Comparison of ENCODE assay signal across 9 cellular contexts in the genomic region with DNA sequence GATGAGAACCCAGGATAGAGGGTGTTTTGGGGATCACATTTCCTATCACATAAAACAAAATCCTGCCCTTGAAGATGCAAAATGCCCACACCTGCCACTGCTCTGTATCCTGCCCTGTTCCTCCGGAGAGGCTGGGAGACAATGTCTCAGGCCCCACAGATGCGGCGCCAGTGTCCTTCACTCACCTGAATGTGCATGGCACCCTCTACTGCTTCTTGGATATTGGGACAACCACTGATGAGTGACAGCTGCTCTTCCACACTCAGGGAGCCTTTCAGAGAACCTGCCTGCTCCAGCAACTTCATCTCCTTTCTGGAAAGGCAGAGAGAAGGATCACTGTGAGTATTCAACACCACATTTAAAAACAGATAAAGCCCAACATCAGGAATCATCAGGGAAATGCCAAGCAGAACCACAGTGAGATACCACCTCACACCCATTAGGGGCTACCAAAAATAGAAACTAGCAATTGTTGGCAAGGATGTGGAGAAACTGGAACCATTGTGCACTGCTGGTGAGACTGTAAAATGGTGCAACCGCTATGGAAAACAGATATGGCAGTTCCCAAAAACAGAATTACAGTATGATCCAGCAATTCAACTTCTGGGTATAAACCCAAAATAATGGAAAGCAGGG. TPM values are rescaled to one million over a fixed set of nuclear protein-coding genes. Genes with fewer than 3 reads are reported as not detected.
DNase-seq lines count a peak whose midpoint lies in the region; ATAC-seq, FAIRE-seq and TF ChIP-seq lines count a peak whose summit lies in the region.
"Had no signal": no experiment of that assay in that cellular context is flagged by ENCODE, and none has a peak within 500 bp of the region (broad histone marks: within the 10 kb centered on the region; RNA-seq: fewer than 3 reads in every experiment).

No MANE protein-coding gene starts in this region.

- no peak overlapping the region for H3K4me2 ChIP-seq in keratinocyte (ENCODE audit: control insufficient read depth, extremely low read depth, insufficient read depth, low read depth, low read length)
- H3K4me2 ChIP-seq in hepatocyte, result no peak overlapping the region

- H4K20me1 ChIP-seq in keratinocyte (ENCODE audit: control insufficient read depth, extremely low read depth, insufficient read depth, low read length), result no peaks in the 10 kb centered on the region
- no peaks in the 10 kb centered on the region for H4K20me1 ChIP-seq in hepatocyte (ENCODE audit: insufficient read depth, poor library complexity, severe bottlenecking)

- H3K36me3 ChIP-seq in keratinocyte (ENCODE audit: control insufficient read depth in 2 of 2, extremely low read depth in 1 of 2, insufficient read depth in 2 of 2, low read length in 2 of 2), result no peaks in the 10 kb centered on the region
- H3K36me3 ChIP-seq in hepatocyte (replicated peaks; ENCODE audit: insufficient read depth, low read depth), result no peaks in the 10 kb centered on the region
- H3K36me3 ChIP-seq: SJSA1 had no signal

- ATAC-seq in GM21423 (IDR thresholded peaks at IDR 0.05; ENCODE audit: unreplicated experiment) (no peak), HG03095 (IDR thresholded peaks at IDR 0.05; ENCODE audit: unreplicated experiment) (no peak)

- CTCF ChIA-PET in GM10248 (lab: Yijun Ruan, JAX), result interaction anchor here (1.5 to 8.2 kb wide), 4 partner anchors 11 to 438 kb away, joined by 4 to 165 read pairs (median 64); no protein-coding TSS in a partner anchor
- CTCF ChIA-PET in RWPE1 (lab: Yijun Ruan, JAX), result interaction anchor here (0.6 to 1.4 kb wide), 3 partner anchors 247 to 293 kb away, joined by 3 read pairs; no protein-coding TSS in a partner anchor

- H3K9ac ChIP-seq in keratinocyte (ENCODE audit: control insufficient read depth, extremely low read depth, insufficient read depth, low read length), result no peak overlapping the region

- H3K4me1 Mint-ChIP-seq in HFFc6 (ENCODE audit: low read depth), result peaks cover 8% of the 10 kb centered on the region

- no peaks in the 10 kb centered on the region; the same call in 1 of the 2 replicates for H3K27me3 Mint-ChIP-seq in HFFc6 (ENCODE audit: insufficient read depth)

- no peak overlapping the region for H3K27ac Mint-ChIP-seq in HFFc6

- no peak overlapping the region for H3K4me3 Mint-ChIP-seq in HFFc6

- H3K9me3 ChIP-seq in keratinocyte (ENCODE audit: control insufficient read depth, low read depth, low read length) (no peaks in the 10 kb centered on the region), hepatocyte (ENCODE audit: low read depth) (no peaks in the 10 kb centered on the region)
- H3K9me3 ChIP-seq: SJSA1 had no signal

- peak; percentile 78 for FAIRE-seq in keratinocyte (lab: Jason Lieb, UNC)
- FAIRE-seq in frontal cortex (lab: Jason Lieb, UNC), result no peak

- POLR2A ChIA-PET in GM10248 (lab: Yijun Ruan, JAX) (no interaction called here), RWPE1 (lab: Yijun Ruan, JAX; ENCODE audit: low non-redundant PET) (no interaction called here)

- no peaks in the 10 kb centered on the region for H3K9me2 ChIP-seq in hepatocyte (replicated peaks; ENCODE audit: insufficient read depth)

- H3K36me3 Mint-ChIP-seq in HFFc6 (ENCODE audit: low read depth), result no peaks in the 10 kb centered on the region

- H3K4me3 ChIP-seq in keratinocyte (ENCODE audit: control insufficient read depth in 2 of 3, extremely low read depth in 1 of 3, insufficient read depth in 2 of 3, low read depth in 1 of 3, low read length in 3 of 3) (no peak overlapping the region), hepatocyte (no peak overlapping the region)
- H3K4me3 ChIP-seq: SJSA1 had no signal

- dilution Hi-C loops in keratinocyte (cut with MboI; ENCODE audit: extremely low pct_ligation_motif_present, low sequenced_read_pairs), result loop anchor here (25.0 kb wide), 1 partner anchor 302 kb away; a partner anchor contains a TSS

- H3K9me3 Mint-ChIP-seq in HFFc6, result no peaks in the 10 kb centered on the region

- 89% methylated on average over 4 of the region's 4 CpGs for WGBS in hepatocyte (ENCODE audit: low lambda C conversion rate, missing lambda C conversion rate)

- H3K27me3 ChIP-seq in keratinocyte (ENCODE audit: control insufficient read depth, extremely low read depth, insufficient read depth, low read length) (no peaks in the 10 kb centered on the region), hepatocyte (no peaks in the 10 kb centered on the region)
- H3K27me3 ChIP-seq: SJSA1 had no signal

- H3K9me1 ChIP-seq in keratinocyte (ENCODE audit: control insufficient read depth, extremely low read depth, insufficient read depth, low read length), result no peaks in the 10 kb centered on the region

- H3K4me1 ChIP-seq in keratinocyte (ENCODE audit: control insufficient read depth, extremely low read depth, insufficient read depth, low read length) (peaks cover under 1% of the 10 kb centered on the region), hepatocyte (ENCODE audit: insufficient read depth) (no peaks in the 10 kb centered on the region)
- H3K4me1 ChIP-seq: SJSA1 had no signal

- H3K79me2 ChIP-seq in keratinocyte (ENCODE audit: control insufficient read depth, insufficient read depth, low read length) (no peaks in the 10 kb centered on the region), hepatocyte (no peaks in the 10 kb centered on the region)

- TF ChIP-seq CTCF in GM10248 (IDR thresholded peaks at IDR 0.05; ENCODE audit: control extremely low read depth, extremely low read depth, low read depth, missing control alignments) (no peak), HFFc6 (IDR thresholded peaks at IDR 0.05) (peak; percentile 72), RWPE1 (conservative IDR thresholded peaks at IDR 0.05; ENCODE audit: low read depth) (no peak), keratinocyte (optimal IDR thresholded peaks at IDR 0.05 in 1 of 3, IDR thresholded peaks at IDR 0.05 in 1 of 3, conservative IDR thresholded peaks at IDR 0.05 in 1 of 3; ENCODE audit: extremely low read depth in 1 of 3, insufficient read depth in 2 of 3, low read length in 3 of 3) (peak; percentile 10 to 84 (median 46)), hepatocyte (IDR thresholded peaks at IDR 0.05; ENCODE audit: poor library complexity) (no peak)

- H3K27ac ChIP-seq in RWPE1, result no peak overlapping the region
- H3K27ac ChIP-seq in keratinocyte (ENCODE audit: control insufficient read depth, insufficient read depth, low read length), result no peak overlapping the region
- H3K27ac ChIP-seq in hepatocyte, result no peak overlapping the region
- H3K27ac ChIP-seq: SJSA1 had no signal

- DNase-seq in GM10248 (ENCODE audit: extremely low spot score) (peak; percentile 54), HFFc6 (no peak), RWPE1 (ENCODE audit: low spot score) (peak; percentile 41), keratinocyte (ENCODE audit: low read depth, low spot score) (no peak), hepatocyte (ENCODE audit: low spot score) (no peak), frontal cortex (ENCODE audit: low spot score in 2 of 2) (no peak)

- no peak overlapping the region for H2AFZ ChIP-seq in keratinocyte (ENCODE audit: control insufficient read depth, low read length)
- H2AFZ ChIP-seq in hepatocyte, result no peak overlapping the region

RNA-seq across cellular contexts. Expression of a gene that starts 36.4 kb away (rescaled TPM):
- total RNA-seq in HFFc6 (2021; fragmentation: NEBNext Ultra II Directional; extraction: Animal tissue kit (Norgen Biotek cat#: 25700)), result 10 to 100 TPM; 10.9 to 13.2 (median 12.0) TPM
- polyA plus RNA-seq in keratinocyte (27.2 to 30.9 TPM (median 27.6 TPM) in 3 replicates), hepatocyte (52.6 and 65.5 TPM in 2 replicates)
- 10.2 TPM for polyA plus RNA-seq in keratinocyte (2011; ENCODE audit: low read depth)
- polyA plus RNA-seq in keratinocyte (2011; cell fraction: cytosol; rRNA removed), result 31.1 and 36.9 TPM in 2 replicates
- polyA plus RNA-seq in keratinocyte (2011; cell fraction: nucleus; rRNA removed), result 17.2 and 19.6 TPM in 2 replicates
- 16.1 and 16.5 TPM in 2 replicates for polyA plus RNA-seq in keratinocyte (2012; ENCODE audit: low replicate concordance)
- 22.8 to 32.0 TPM (median 26.7 TPM) in 3 replicates for polyA minus RNA-seq in keratinocyte
- 20.1 TPM for polyA minus RNA-seq in keratinocyte (2011; cell fraction: cytosol; rRNA and poly(A)+ RNA removed)
- polyA minus RNA-seq in keratinocyte (2011; cell fraction: nucleus; rRNA and poly(A)+ RNA removed), result 6.6 and 7.8 TPM in 2 replicates
- total RNA-seq in hepatocyte (64.4 and 66.2 TPM in 2 replicates), frontal cortex (14.3 TPM)

Comparison
In these comparisons a context has a peak if more than half of its experiments do, and no peak if none do; other contexts are left out.
1. DNase-seq: peak in GM10248 (single experiment) and RWPE1 (single experiment); none in HFFc6 (single experiment), keratinocyte (single experiment), hepatocyte (single experiment) and frontal cortex (0 of 2).
2. CTCF ChIP-seq: peak in HFFc6 (single experiment) and keratinocyte (3 of 3); none in GM10248 (single experiment), RWPE1 (single experiment) and hepatocyte (single experiment).